19 cellular contexts compared by ENCODE assay signal in genomic region chr7:43653466-43653865, GRCh38.
DNase-seq lines count a peak whose midpoint lies in the region; ATAC-seq and TF ChIP-seq lines count a peak whose summit lies in the region.
"Had no signal": no experiment of that assay in that cellular context is flagged by ENCODE, and none has a peak within 500 bp of the region (broad histone marks: within the 10 kb centered on the region; RNA-seq: fewer than 3 reads in every experiment).

No MANE protein-coding gene starts in this region.

- peaks cover 4% of the 10 kb centered on the region for H3K9me3 Mint-ChIP-seq in T-helper 2 cell treated with Interferon-gamma antibody and Interleukin-4, amounts not matched to agents 5 μg/mL and 100 μg/mL, for 36 hours
- no peaks in the 10 kb centered on the region for H3K9me3 Mint-ChIP-seq in immature natural killer cell
- H3K9me3 Mint-ChIP-seq: HFFc6 had no signal

- intact Hi-C loops in ascending aorta (cut with DNase I), result no loop called here

- no peak for TF ChIP-seq CTCF in DOHH2 (IDR thresholded peaks at IDR 0.05; ENCODE audit: low read depth, low read length, poor library complexity, severe bottlenecking)
- TF ChIP-seq CTCF in ascending aorta (IDR thresholded peaks at IDR 0.05), result no peak

- H3K27ac ChIP-seq in DOHH2 (ENCODE audit: low read depth, low read length) (peak overlapping the region; percentile 35), ascending aorta (no peak overlapping the region)
- H3K27ac ChIP-seq: BLaER1 treated with 17β-estradiol and CSF1 and Interleukin-3, amounts not matched to agents 10 nM and 100 nM; breast epithelium; neural progenitor cell; thyroid gland had no signal

- peaks cover 39% of the 10 kb centered on the region for H3K36me3 Mint-ChIP-seq in T-helper 2 cell treated with Interferon-gamma antibody and Interleukin-4, amounts not matched to agents 5 μg/mL and 100 μg/mL, for 36 hours (ENCODE audit: low read depth)
- H3K36me3 Mint-ChIP-seq in T-helper 17 cell (ENCODE audit: low read depth) (peaks cover 8% of the 10 kb centered on the region), immature natural killer cell (peaks cover 2 to 17% (median 3%) of the 10 kb centered on the region in 3 donors)

- peaks cover 38% of the 10 kb centered on the region for H3F3A ChIP-seq in DOHH2 (ENCODE audit: control insufficient read depth, insufficient read depth)

- H3K9me3 ChIP-seq in DOHH2 (ENCODE audit: control insufficient read depth, insufficient read depth, low read length) (no peaks in the 10 kb centered on the region), T-helper 17 cell (ENCODE audit: control insufficient read depth, low read length, poor library complexity, severe bottlenecking) (no peaks in the 10 kb centered on the region), ascending aorta (no peaks in the 10 kb centered on the region)
- H3K9me3 ChIP-seq: breast epithelium, thyroid gland had no signal

- H3K27me3 ChIP-seq in DOHH2 (ENCODE audit: control insufficient read depth, low read length), result no peaks in the 10 kb centered on the region
- no peaks in the 10 kb centered on the region for H3K27me3 ChIP-seq in ascending aorta
- H3K27me3 ChIP-seq: BLaER1 treated with 17β-estradiol and CSF1 and Interleukin-3, amounts not matched to agents 10 nM and 100 nM; breast epithelium; neural progenitor cell; thyroid gland had no signal

- DNase-seq in T-helper 2 cell treated with Interferon-gamma antibody and Interleukin-4, amounts not matched to agents 5 μg/mL and 100 μg/mL, for 36 hours (ENCODE audit: low spot score), result no peak
- DNase-seq in T-helper 2 cell (no peak), T-helper 17 cell (no peak), immature natural killer cell (no peak), ascending aorta (ENCODE audit: low spot score in 2 of 2) (no peak)
- DNase-seq: 8988T, activated gamma-delta T cell, DMS53, HFFc6, NCI-H1436 treated with DMSO at 0.1 percent for 48 hours, NCI-H2171, thyroid gland had no signal

- H3K4me1 ChIP-seq in DOHH2 (ENCODE audit: control insufficient read depth, low read length) (peaks cover 65% of the 10 kb centered on the region), ascending aorta (peaks cover 19 to 38% of the 10 kb centered on the region in 2 donors)
- H3K4me1 ChIP-seq: breast epithelium had no signal

- peaks cover 53% of the 10 kb centered on the region for H3K79me2 ChIP-seq in DOHH2 (ENCODE audit: control insufficient read depth, low read length)

- peak overlapping the region; percentile 11 for H3K4me3 Mint-ChIP-seq in T-helper 2 cell treated with Interferon-gamma antibody and Interleukin-4, amounts not matched to agents 5 μg/mL and 100 μg/mL, for 36 hours
- H3K4me3 Mint-ChIP-seq in T-helper 17 cell (no peak overlapping the region), immature natural killer cell (peak overlapping the region; percentile 14 to 49 (median 37))
- H3K4me3 Mint-ChIP-seq: HFFc6, neural progenitor cell had no signal

- ATAC-seq in T-helper 17 cell (no peak), HG03378 (IDR thresholded peaks at IDR 0.05; ENCODE audit: unreplicated experiment) (no peak), HG03045 (IDR thresholded peaks at IDR 0.05; ENCODE audit: unreplicated experiment) (no peak)

- no peaks in the 10 kb centered on the region for H4K20me1 ChIP-seq in DOHH2 (ENCODE audit: control insufficient read depth, insufficient read depth, low read depth, low read length)

- H3K4me1 Mint-ChIP-seq in T-helper 2 cell treated with Interferon-gamma antibody and Interleukin-4, amounts not matched to agents 5 μg/mL and 100 μg/mL, for 36 hours (ENCODE audit: low read depth), result peaks cover 63% of the 10 kb centered on the region
- H3K4me1 Mint-ChIP-seq in T-helper 17 cell, result peaks cover 47% of the 10 kb centered on the region
- H3K4me1 Mint-ChIP-seq in immature natural killer cell, result peaks cover 28 to 77% of the 10 kb centered on the region in 2 donors

- no peaks in the 10 kb centered on the region for H3K9me2 ChIP-seq in DOHH2 (replicated peaks; ENCODE audit: control insufficient read depth, low read length)

- no peak overlapping the region for H3K4me3 ChIP-seq in DOHH2 (ENCODE audit: low read length)
- no peak overlapping the region for H3K4me3 ChIP-seq in ascending aorta
- H3K4me3 ChIP-seq: BLaER1 treated with 17β-estradiol and CSF1 and Interleukin-3, amounts not matched to agents 10 nM and 100 nM; breast epithelium; neural progenitor cell; thyroid gland had no signal

- no peaks in the 10 kb centered on the region for H3K27me3 Mint-ChIP-seq in T-helper 2 cell treated with Interferon-gamma antibody and Interleukin-4, amounts not matched to agents 5 μg/mL and 100 μg/mL, for 36 hours (ENCODE audit: low read depth)
- H3K27me3 Mint-ChIP-seq in T-helper 17 cell, result no peaks in the 10 kb centered on the region
- H3K27me3 Mint-ChIP-seq in immature natural killer cell (ENCODE audit: low read depth in 3 of 3), result peaks cover 8 to 20% (median 14%) of the 10 kb centered on the region in 3 donors
- H3K27me3 Mint-ChIP-seq: memory B cell had no signal

- H3K36me3 ChIP-seq in DOHH2 (ENCODE audit: control insufficient read depth, low read length) (peaks cover 39% of the 10 kb centered on the region), ascending aorta (no peaks in the 10 kb centered on the region)
- H3K36me3 ChIP-seq: breast epithelium, thyroid gland had no signal

- H3K27ac Mint-ChIP-seq in T-helper 2 cell treated with Interferon-gamma antibody and Interleukin-4, amounts not matched to agents 5 μg/mL and 100 μg/mL, for 36 hours, result peak overlapping the region; percentile 38
- H3K27ac Mint-ChIP-seq in T-helper 17 cell (peak overlapping the region; percentile 94), immature natural killer cell (peak overlapping the region; percentile 5 to 84 (median 68))
- H3K27ac Mint-ChIP-seq: neural progenitor cell had no signal

- peak overlapping the region; percentile 39; the same call in 1 of the 2 replicates for H3K4me2 ChIP-seq in DOHH2 (ENCODE audit: low read length)
- H3K4me2 ChIP-seq: neural progenitor cell had no signal

Comparison
In these comparisons a context has a peak if more than half of its experiments do, and no peak if none do; other contexts are left out.
1. H3K27ac Mint-ChIP-seq: peak in every context shown above with its lines; median percentile 94 in T-helper 17 cell; 68 in immature natural killer cell; 38 in T-helper 2 cell treated with Interferon-gamma antibody and Interleukin-4, amounts not matched to agents 5 μg/mL and 100 μg/mL, for 36 hours.